8 cellular contexts compared by ENCODE assay signal in the genomic region with DNA sequence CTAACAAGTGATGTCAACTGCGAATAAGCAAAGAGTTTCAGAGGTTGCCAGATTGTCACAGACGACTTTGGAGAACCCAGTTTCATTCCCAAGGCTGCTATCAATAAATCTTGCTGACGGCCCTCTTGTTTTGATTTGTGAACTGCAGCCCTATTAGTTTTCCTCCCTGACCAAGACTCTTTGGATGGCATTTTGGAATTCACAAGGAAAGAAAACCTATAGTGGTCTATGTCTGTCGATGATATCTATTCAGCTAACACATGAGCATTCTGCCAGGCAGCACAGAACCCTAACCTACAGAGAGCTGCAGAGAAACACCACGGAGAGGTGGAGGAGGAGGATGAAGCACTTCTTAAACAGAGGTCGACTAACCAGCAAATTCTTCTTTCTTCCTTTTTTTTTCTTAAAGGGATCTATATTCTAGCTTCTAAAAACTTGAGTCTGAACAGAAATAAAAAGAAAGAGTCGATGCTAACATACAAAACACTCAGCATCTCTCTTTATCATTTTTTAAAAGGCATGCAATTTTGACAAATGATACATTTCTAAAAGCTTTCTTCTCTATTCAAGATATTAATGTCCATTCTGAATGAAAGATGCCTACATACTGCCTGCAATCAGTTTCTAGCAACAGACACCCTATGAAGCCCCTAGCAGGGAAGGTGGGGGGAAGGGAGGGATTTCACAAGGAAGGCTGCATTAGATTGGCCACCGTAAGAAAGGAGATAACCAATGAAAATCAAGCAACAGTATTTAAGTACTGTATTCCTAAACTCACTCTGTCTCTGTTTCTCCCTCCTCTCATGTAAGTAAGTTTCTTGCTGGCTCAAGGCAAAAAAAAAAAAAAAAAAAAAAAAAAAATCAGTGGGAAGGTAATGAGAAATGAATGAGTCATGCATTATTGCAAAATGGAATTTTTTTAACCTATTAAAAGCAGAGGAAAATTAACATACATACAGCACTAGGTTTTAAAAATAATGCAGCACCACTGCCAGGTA.
DNase-seq lines count a peak whose midpoint lies in the region; ATAC-seq and TF ChIP-seq lines count a peak whose summit lies in the region.

No MANE protein-coding gene starts in this region.

- in situ Hi-C loops in astrocyte of the spinal cord (cut with HindIII; ENCODE audit: low sequenced_read_pairs): no loop called here

- peak overlapping the region; percentile 4 for H3K27ac ChIP-seq in upper lobe of right lung

- H3K4me3 Mint-ChIP-seq in activated CD8-positive, alpha-beta T cell treated with anti-CD3 and anti-CD28 coated beads for 36 hours: peak overlapping the region; percentile 21
- no peak overlapping the region for H3K4me3 Mint-ChIP-seq in activated CD8-positive, alpha-beta T cell treated with anti-CD3 and anti-CD28 coated beads, Interleukin-2, amount 10 ng/mL, durations not matched to agents 7 days and 5 days
- H3K4me3 Mint-ChIP-seq in stimulated activated memory B cell treated with anti-CD40 and anti-IgM and Interleukin-4, amounts not matched to agents 10 μg/mL and 1 μg/mL and 100 μg/mL, for 72 hours: no peak overlapping the region

- H3K4me1 Mint-ChIP-seq in activated CD8-positive, alpha-beta T cell treated with anti-CD3 and anti-CD28 coated beads for 36 hours (ENCODE audit: low read depth): peaks cover 25% of the 10 kb centered on the region
- H3K4me1 Mint-ChIP-seq in activated CD8-positive, alpha-beta T cell treated with anti-CD3 and anti-CD28 coated beads, Interleukin-2, amount 10 ng/mL, durations not matched to agents 7 days and 5 days (ENCODE audit: low read depth): peaks cover 2% of the 10 kb centered on the region
- H3K4me1 Mint-ChIP-seq in stimulated activated memory B cell treated with anti-CD40 and anti-IgM and Interleukin-4, amounts not matched to agents 10 μg/mL and 1 μg/mL and 100 μg/mL, for 72 hours: no peaks in the 10 kb centered on the region

- CTCF ChIA-PET in activated CD8-positive, alpha-beta T cell treated with anti-CD3 and anti-CD28 coated beads for 36 hours (lab: Charles Lee): interaction anchor here (0.7 to 1.3 kb wide), 2 partner anchors 10 to 11 kb away, joined by 4 read pairs; no protein-coding TSS in a partner anchor
- CTCF ChIA-PET in activated CD8-positive, alpha-beta T cell treated with anti-CD3 and anti-CD28 coated beads, Interleukin-2, amount 10 ng/mL, durations not matched to agents 7 days and 5 days (lab: Charles Lee): interaction anchor here (0.7 to 1.3 kb wide), 2 partner anchors 70 to 98 kb away, joined by 3 read pairs; no protein-coding TSS in a partner anchor

- DNase-seq in activated CD8-positive, alpha-beta T cell treated with anti-CD3 and anti-CD28 coated beads for 36 hours: peak; percentile 6
- no peak for DNase-seq in activated CD8-positive, alpha-beta T cell treated with anti-CD3 and anti-CD28 coated beads, Interleukin-2, amount 10 ng/mL, durations not matched to agents 7 days and 5 days
- DNase-seq in astrocyte of the spinal cord (ENCODE audit: low read depth, low spot score): peak; percentile 86
- DNase-seq in iris pigment epithelial cell (ENCODE audit: low read depth): peak; percentile 97
- DNase-seq in upper lobe of right lung: no peak
- DNase-seq in MV-4-11 (lab: John Stamatoyannopoulos, UW): no peak
- no peak for DNase-seq in NCI-H146 (lab: John Stamatoyannopoulos, UW)

- POLR2A ChIA-PET in activated CD8-positive, alpha-beta T cell treated with anti-CD3 and anti-CD28 coated beads for 36 hours (lab: Charles Lee): no interaction called here
- POLR2A ChIA-PET in activated CD8-positive, alpha-beta T cell treated with anti-CD3 and anti-CD28 coated beads, Interleukin-2, amount 10 ng/mL, durations not matched to agents 7 days and 5 days (lab: Charles Lee): no interaction called here

- H3K9me3 ChIP-seq in upper lobe of right lung: no peaks in the 10 kb centered on the region

- peak; percentile 37 for ATAC-seq in activated CD8-positive, alpha-beta T cell treated with anti-CD3 and anti-CD28 coated beads for 36 hours
- ATAC-seq in activated CD8-positive, alpha-beta T cell treated with anti-CD3 and anti-CD28 coated beads, Interleukin-2, amount 10 ng/mL, durations not matched to agents 7 days and 5 days: no peak
- no peak for ATAC-seq in upper lobe of right lung
- ATAC-seq in stimulated activated memory B cell treated with anti-CD40 and anti-IgM and Interleukin-4, amounts not matched to agents 10 μg/mL and 1 μg/mL and 100 μg/mL, for 72 hours: no peak

- H3K4me3 ChIP-seq in astrocyte of the spinal cord (ENCODE audit: low read depth, low read length) (peak overlapping the region; percentile 53), upper lobe of right lung (peak overlapping the region; percentile 19)

- H3K27me3 ChIP-seq in upper lobe of right lung: no peaks in the 10 kb centered on the region

- peaks cover 5% of the 10 kb centered on the region for H3K4me1 ChIP-seq in upper lobe of right lung

- H3K9me3 Mint-ChIP-seq in activated CD8-positive, alpha-beta T cell treated with anti-CD3 and anti-CD28 coated beads for 36 hours: no peaks in the 10 kb centered on the region
- no peaks in the 10 kb centered on the region for H3K9me3 Mint-ChIP-seq in activated CD8-positive, alpha-beta T cell treated with anti-CD3 and anti-CD28 coated beads, Interleukin-2, amount 10 ng/mL, durations not matched to agents 7 days and 5 days (ENCODE audit: insufficient read depth)
- no peaks in the 10 kb centered on the region for H3K9me3 Mint-ChIP-seq in stimulated activated memory B cell treated with anti-CD40 and anti-IgM and Interleukin-4, amounts not matched to agents 10 μg/mL and 1 μg/mL and 100 μg/mL, for 72 hours

- H3K36me3 ChIP-seq in upper lobe of right lung: no peaks in the 10 kb centered on the region

- no peak overlapping the region for H3K27ac Mint-ChIP-seq in activated CD8-positive, alpha-beta T cell treated with anti-CD3 and anti-CD28 coated beads for 36 hours
- no peak overlapping the region for H3K27ac Mint-ChIP-seq in activated CD8-positive, alpha-beta T cell treated with anti-CD3 and anti-CD28 coated beads, Interleukin-2, amount 10 ng/mL, durations not matched to agents 7 days and 5 days
- no peak overlapping the region for H3K27ac Mint-ChIP-seq in stimulated activated memory B cell treated with anti-CD40 and anti-IgM and Interleukin-4, amounts not matched to agents 10 μg/mL and 1 μg/mL and 100 μg/mL, for 72 hours

- H3K27me3 Mint-ChIP-seq in activated CD8-positive, alpha-beta T cell treated with anti-CD3 and anti-CD28 coated beads for 36 hours: no peaks in the 10 kb centered on the region
- peaks cover 2% of the 10 kb centered on the region for H3K27me3 Mint-ChIP-seq in activated CD8-positive, alpha-beta T cell treated with anti-CD3 and anti-CD28 coated beads, Interleukin-2, amount 10 ng/mL, durations not matched to agents 7 days and 5 days (ENCODE audit: low read depth)
- H3K27me3 Mint-ChIP-seq in stimulated activated memory B cell treated with anti-CD40 and anti-IgM and Interleukin-4, amounts not matched to agents 10 μg/mL and 1 μg/mL and 100 μg/mL, for 72 hours: no peaks in the 10 kb centered on the region

- no peaks in the 10 kb centered on the region for H3K36me3 Mint-ChIP-seq in activated CD8-positive, alpha-beta T cell treated with anti-CD3 and anti-CD28 coated beads for 36 hours (ENCODE audit: low read depth)
- no peaks in the 10 kb centered on the region for H3K36me3 Mint-ChIP-seq in activated CD8-positive, alpha-beta T cell treated with anti-CD3 and anti-CD28 coated beads, Interleukin-2, amount 10 ng/mL, durations not matched to agents 7 days and 5 days (ENCODE audit: low read depth)
- H3K36me3 Mint-ChIP-seq in stimulated activated memory B cell treated with anti-CD40 and anti-IgM and Interleukin-4, amounts not matched to agents 10 μg/mL and 1 μg/mL and 100 μg/mL, for 72 hours: no peaks in the 10 kb centered on the region

- TF ChIP-seq CTCF in activated CD8-positive, alpha-beta T cell treated with anti-CD3 and anti-CD28 coated beads for 36 hours (IDR thresholded peaks at IDR 0.05): no peak
- no peak for TF ChIP-seq CTCF in astrocyte of the spinal cord (IDR thresholded peaks at IDR 0.05; ENCODE audit: low read depth, low read length)
- TF ChIP-seq CTCF in upper lobe of right lung (IDR thresholded peaks at IDR 0.05): no peak

- intact Hi-C loops in activated CD8-positive, alpha-beta T cell treated with anti-CD3 and anti-CD28 coated beads for 36 hours (cut with micrococcal nuclease): no loop called here
- intact Hi-C loops in upper lobe of right lung (cut with DNase I): no loop called here

Comparison
In these comparisons a context has a peak if more than half of its experiments do, and no peak if none do; other contexts are left out.
1. DNase-seq: peak in activated CD8-positive, alpha-beta T cell treated with anti-CD3 and anti-CD28 coated beads for 36 hours (single experiment), astrocyte of the spinal cord (single experiment) and iris pigment epithelial cell (single experiment); none in activated CD8-positive, alpha-beta T cell treated with anti-CD3 and anti-CD28 coated beads, Interleukin-2, amount 10 ng/mL, durations not matched to agents 7 days and 5 days (single experiment), upper lobe of right lung (single experiment), MV-4-11 (single experiment) and NCI-H146 (single experiment).